ENCODE assay signal across 10 cellular contexts in genomic region chrY:2913066-2913815, GRCh38. TPM values are rescaled to one million over a fixed set of nuclear protein-coding genes. Genes with fewer than 3 reads are reported as not detected.
DNase-seq lines count a peak whose midpoint lies in the region; ATAC-seq, FAIRE-seq and TF ChIP-seq lines count a peak whose summit lies in the region.
"Had no signal": no experiment of that assay in that cellular context is flagged by ENCODE, and none has a peak within 500 bp of the region (broad histone marks: within the 10 kb centered on the region; RNA-seq: fewer than 3 reads in every experiment).

No MANE protein-coding gene starts in this region.

- TF ChIP-seq EP300 in H1 (IDR thresholded peaks at IDR 0.05; ENCODE audit: borderline replicate concordance in 1 of 2, low read depth in 2 of 2, low read length in 2 of 2) (no peak), upper lobe of left lung (IDR thresholded peaks at IDR 0.05) (no peak)

- intact Hi-C loops in OCI-LY7 (cut with micrococcal nuclease; ENCODE audit: unreplicated experiment) (no loop called here), upper lobe of right lung (cut with DNase I) (no loop called here), cardiac septum (cut with DNase I) (no loop called here), pancreas (cut with DNase I) (no loop called here)

- H3K56ac ChIP-seq in H1 (replicated peaks; ENCODE audit: insufficient read length, low read depth, low read length) = no peak overlapping the region

- no peak overlapping the region for H3K27ac ChIP-seq in OCI-LY7 (ENCODE audit: low read depth, low read length, poor library complexity, severe bottlenecking)
- H3K27ac ChIP-seq in H1 (ENCODE audit: low read depth, low read length) = no peak overlapping the region
- no peak overlapping the region for H3K27ac ChIP-seq in upper lobe of right lung
- no peak overlapping the region for H3K27ac ChIP-seq in upper lobe of left lung
- H3K27ac ChIP-seq in pancreas = no peak overlapping the region

- peak; percentile 37 for DNase-seq in stimulated activated CD4-positive, alpha-beta T cell treated with anti-CD3 and anti-CD28 coated beads, Interleukin-1b, Interleukin-23, amount 100 ng/mL, for 48 hours
- DNase-seq in stimulated activated CD4-positive, alpha-beta T cell treated with anti-CD3 and anti-CD28 coated beads, Interleukin-2, amount 100 ng/mL, for 48 hours = no peak
- DNase-seq in OCI-LY7 (ENCODE audit: low spot score) = peak; percentile 59
- no peak for DNase-seq in H1 (ENCODE audit: low read depth in 1 of 2, low spot score in 2 of 2)
- no peak for DNase-seq in upper lobe of right lung
- DNase-seq in cardiac septum (ENCODE audit: low spot score) = no peak
- no peak for DNase-seq in upper lobe of left lung
- DNase-seq in pancreas = no peak

- no peak overlapping the region for H3K4ac ChIP-seq in H1 (replicated peaks; ENCODE audit: insufficient read length, low read depth, low read length)

- no TSS peak for BruUV-seq in OCI-LY7 (replicated peaks; lab: Mats Ljungman, UMichigan)

- H3K4me3 ChIP-seq in OCI-LY7 (ENCODE audit: low read depth, low read length, poor library complexity, severe bottlenecking) = no peak overlapping the region
- no peak overlapping the region for H3K4me3 ChIP-seq in H1 (ENCODE audit: extremely low read depth in 1 of 4, insufficient read depth in 2 of 4, low read depth in 3 of 4, low read length in 4 of 4)
- no peak overlapping the region for H3K4me3 ChIP-seq in upper lobe of right lung
- no peak overlapping the region for H3K4me3 ChIP-seq in upper lobe of left lung
- H3K4me3 ChIP-seq in pancreas = no peak overlapping the region
- H3K4me3 ChIP-seq: mucosa of descending colon had no signal

- H4K8ac ChIP-seq in H1 (ENCODE audit: extremely low read depth, insufficient read depth, low read length) = no peak overlapping the region

- no peak overlapping the region for H2BK120ac ChIP-seq in H1 (replicated peaks; ENCODE audit: low read depth, low read length)

- no peaks in the 10 kb centered on the region for H3K9me2 ChIP-seq in OCI-LY7 (ENCODE audit: insufficient read depth, low read length)

- TF ChIP-seq CTCF in OCI-LY7 (conservative IDR thresholded peaks at IDR 0.05; ENCODE audit: low read length) (peak; percentile 76), H1 (IDR thresholded peaks at IDR 0.05; ENCODE audit: control extremely low read depth in 1 of 3, insufficient read depth in 1 of 3, low read depth in 1 of 3, low read length in 3 of 3) (peak in 2 of 3 experiments; percentile 28 to 31; a peak in 2 of 4 replicates), upper lobe of right lung (IDR thresholded peaks at IDR 0.05) (peak; percentile 36), upper lobe of left lung (IDR thresholded peaks at IDR 0.05) (peak in 2 of 6 experiments; percentile 13), pancreas (IDR thresholded peaks at IDR 0.05) (no peak)

- H3K9me3 ChIP-seq in OCI-LY7 (ENCODE audit: low read length) = no peaks in the 10 kb centered on the region
- H3K9me3 ChIP-seq in H1 (ENCODE audit: insufficient read depth in 2 of 2, low read depth in 1 of 2, low read length in 1 of 2) = no peaks in the 10 kb centered on the region
- H3K9me3 ChIP-seq in upper lobe of right lung = no peaks in the 10 kb centered on the region
- no peaks in the 10 kb centered on the region for H3K9me3 ChIP-seq in upper lobe of left lung
- no peaks in the 10 kb centered on the region for H3K9me3 ChIP-seq in pancreas
- H3K9me3 ChIP-seq: mucosa of descending colon had no signal

- H4K20me1 ChIP-seq in OCI-LY7 (ENCODE audit: insufficient read depth, low read length) (no peaks in the 10 kb centered on the region), H1 (replicated peaks in 1 of 2; ENCODE audit: control insufficient read depth in 1 of 2, insufficient read depth in 2 of 2, low read length in 2 of 2) (no peaks in the 10 kb centered on the region)

- POLR2A ChIA-PET in OCI-LY7 (lab: Charles Lee) (interaction anchor here (0.5 kb wide), 1 partner anchor 50 kb away, joined by 3 read pairs; no protein-coding TSS in a partner anchor), H1 (lab: Charles Lee; ENCODE audit: partially characterized antibody) (no interaction called here)

- CTCF ChIA-PET in OCI-LY7 (lab: Charles Lee; ENCODE audit: unreplicated experiment) = no interaction called here
- CTCF ChIA-PET in H1 (lab: Charles Lee; ENCODE audit: partially characterized antibody) = interaction anchor here (0.6 to 1.7 kb wide), 3 partner anchors 10 to 69 kb away, joined by 3 to 7 read pairs (median 4); no protein-coding TSS in a partner anchor

- H3K4me1 ChIP-seq in OCI-LY7 (ENCODE audit: insufficient read depth, low read length, poor library complexity, severe bottlenecking) = peaks cover 7% of the 10 kb centered on the region
- no peaks in the 10 kb centered on the region for H3K4me1 ChIP-seq in H1 (replicated peaks in 1 of 4; ENCODE audit: control insufficient read depth in 3 of 4, insufficient read depth in 4 of 4, low read length in 3 of 4)
- H3K4me1 ChIP-seq in upper lobe of right lung = no peaks in the 10 kb centered on the region
- H3K4me1 ChIP-seq in upper lobe of left lung = no peaks in the 10 kb centered on the region
- no peaks in the 10 kb centered on the region for H3K4me1 ChIP-seq in pancreas

- H3K36me3 ChIP-seq in OCI-LY7 (ENCODE audit: insufficient read depth, low read length) (no peaks in the 10 kb centered on the region), H1 (ENCODE audit: control insufficient read depth in 2 of 4, insufficient read depth in 4 of 4, low read length in 3 of 4) (no peaks in the 10 kb centered on the region), upper lobe of right lung (no peaks in the 10 kb centered on the region), upper lobe of left lung (no peaks in the 10 kb centered on the region), pancreas (no peaks in the 10 kb centered on the region)

- no peak overlapping the region for H3K18ac ChIP-seq in H1 (ENCODE audit: extremely low read depth, low read length)

- no peak overlapping the region for H3K9ac ChIP-seq in H1 (replicated peaks in 1 of 4; ENCODE audit: extremely low read depth in 1 of 4, low read depth in 3 of 4, low read length in 3 of 4)

- H4K5ac ChIP-seq in H1 (ENCODE audit: insufficient read length, low read depth, low read length) = no peak overlapping the region

- no peak overlapping the region for H3K14ac ChIP-seq in H1 (ENCODE audit: insufficient read length)

- H2BK12ac ChIP-seq in H1 (ENCODE audit: low read depth, low read length) = no peak overlapping the region

- H2AK5ac ChIP-seq in H1 (ENCODE audit: low read depth, low read length) = no peak overlapping the region

- peak; percentile 25 to 44; a peak in 3 of 4 replicates for TF ChIP-seq RAD21 in H1 (IDR thresholded peaks at IDR 0.05 in 1 of 2, conservative IDR thresholded peaks at IDR 0.05 in 1 of 2; ENCODE audit: low read depth in 2 of 2, low read length in 2 of 2)

- no peak overlapping the region for H2BK5ac ChIP-seq in H1 (ENCODE audit: low read depth, low read length)

- ATAC-seq in upper lobe of right lung = no peak
- no peak for ATAC-seq in upper lobe of left lung (ENCODE audit: low FRiP score in 2 of 2)
- no peak for ATAC-seq in pancreas
- ATAC-seq: mucosa of descending colon had no signal

- no peak overlapping the region for H4K91ac ChIP-seq in H1 (replicated peaks; ENCODE audit: insufficient read length, low read length)

- H3K23me2 ChIP-seq in H1 (ENCODE audit: low read depth, low read length) = no peaks in the 10 kb centered on the region

- H2AFZ ChIP-seq in OCI-LY7 (ENCODE audit: low read length) (peak overlapping the region; percentile 90), H1 (ENCODE audit: low read length) (no peak overlapping the region)

- TF ChIP-seq POLR2A in H1 (IDR thresholded peaks at IDR 0.05; ENCODE audit: control extremely low read depth in 1 of 2, low read depth in 2 of 2, low read length in 2 of 2) (no peak), upper lobe of left lung (IDR thresholded peaks at IDR 0.05) (no peak)

- H3K4me2 ChIP-seq in OCI-LY7 (ENCODE audit: low read length) (0 out of 2 replicates have a peak overlapping the region, but pooled peaks have one; percentile 29), H1 (ENCODE audit: insufficient read depth in 1 of 2, low read depth in 2 of 2, low read length in 2 of 2) (no peak overlapping the region)

- no peaks in the 10 kb centered on the region for H3K79me2 ChIP-seq in OCI-LY7 (ENCODE audit: insufficient read depth, low read depth, low read length)
- no peaks in the 10 kb centered on the region for H3K79me2 ChIP-seq in H1 (ENCODE audit: control insufficient read depth in 1 of 2, insufficient read depth in 2 of 2, low read length in 2 of 2)

- H3K23ac ChIP-seq in H1 (ENCODE audit: insufficient read length) = no peak overlapping the region

- FAIRE-seq in H1 (lab: Jason Lieb, UNC) (no peak), pancreas (lab: Jason Lieb, UNC) (no peak)

- no peak overlapping the region for H2BK20ac ChIP-seq in H1 (ENCODE audit: low read length)

- no peaks in the 10 kb centered on the region for H3K79me1 ChIP-seq in H1 (ENCODE audit: low read depth, low read length)

- no peak overlapping the region for H2BK15ac ChIP-seq in H1 (ENCODE audit: low read length)

- H3K27me3 ChIP-seq in H1 (replicated peaks in 1 of 4; ENCODE audit: control insufficient read depth in 3 of 4, extremely low read depth in 1 of 4, insufficient read depth in 3 of 4, low read length in 3 of 4) (no peaks in the 10 kb centered on the region), upper lobe of right lung (no peaks in the 10 kb centered on the region), upper lobe of left lung (no peaks in the 10 kb centered on the region), pancreas (no peaks in the 10 kb centered on the region)

TF ChIP-seq in H1, 55 proteins besides CTCF, POLR2A, EP300 and RAD21:
- TF ChIP-seq JUND (IDR thresholded peaks at IDR 0.05; ENCODE audit: low read length) (peak; percentile 70), RXRA (IDR thresholded peaks at IDR 0.05; ENCODE audit: insufficient read depth, low read depth, low read length) (no peak)

RNA-seq across cellular contexts. Expression of gene ZFY, which starts 21.9 kb away (rescaled TPM):
- 10.7 and 20.5 TPM in 2 replicates for total RNA-seq in OCI-LY7 (2014; rRNA removed; shearing (Covaris generic))
- total RNA-seq in OCI-LY7 (2022) = 16.5 and 22.9 TPM in 2 replicates
- 8.9 and 9.7 TPM in 2 replicates for total RNA-seq in H1 (2021; fragmentation: NEBNext Ultra II Directional; extraction: Animal tissue kit (Norgen Biotek cat#: 25700))
- polyA plus RNA-seq in H1 (2011; rRNA removed) = 1.1 and 1.5 TPM in 2 replicates
- 2.4 TPM for polyA plus RNA-seq in H1 (2011; cell fraction: cytosol; rRNA removed)
- polyA plus RNA-seq in H1 (2011; cell fraction: nucleus; rRNA removed) = 1.8 TPM
- 4.2 to 5.9 TPM (median 5.0 TPM) in 4 replicates for polyA plus RNA-seq in H1 (2012, experiment 1 of 2)
- polyA plus RNA-seq in H1 (2012, experiment 2 of 2) = 0.28 TPM
- polyA plus RNA-seq in H1 (2013, experiment 1 of 2) = 4.7 TPM
- 4.3 TPM for polyA plus RNA-seq in H1 (2013, experiment 2 of 2)
- 14.0 and 24.3 TPM in 2 replicates for polyA minus RNA-seq in H1 (2011; rRNA and poly(A)+ RNA removed)
- polyA minus RNA-seq in H1 (2011; cell fraction: cytosol; rRNA and poly(A)+ RNA removed) = 7.3 TPM
- 13.8 TPM for polyA minus RNA-seq in H1 (2011; cell fraction: nucleus; rRNA and poly(A)+ RNA removed)
- 17.1 TPM for total RNA-seq in upper lobe of right lung
- not detected for total RNA-seq in cardiac septum
- 10 to 100 TPM in 3 of 6 donors, 1 to 10 TPM in 1, not detected in 2; 1.4 to 20.7 (median 14.0) TPM for total RNA-seq in upper lobe of left lung
- total RNA-seq in pancreas = 1 to 10 TPM in 1 of 6 donors, under 1 TPM in 1, not detected in 4; 0.03 to 5.7 TPM
- polyA plus RNA-seq in pancreas = 1 to 10 TPM in 1 of 2 donors, not detected in 1; 2.5 TPM
- total RNA-seq: cerebellum had no signal

Comparison
In these comparisons a context has a peak if more than half of its experiments do, and no peak if none do; other contexts are left out.
1. DNase-seq: peak in stimulated activated CD4-positive, alpha-beta T cell treated with anti-CD3 and anti-CD28 coated beads, Interleukin-1b, Interleukin-23, amount 100 ng/mL, for 48 hours (single experiment) and OCI-LY7 (single experiment); none in stimulated activated CD4-positive, alpha-beta T cell treated with anti-CD3 and anti-CD28 coated beads, Interleukin-2, amount 100 ng/mL, for 48 hours (0 of 2), H1 (0 of 2), upper lobe of right lung (single experiment), cardiac septum (single experiment), upper lobe of left lung (0 of 2) and pancreas (0 of 6).
2. CTCF ChIP-seq: peak in OCI-LY7 (single experiment), H1 (2 of 3) and upper lobe of right lung (single experiment); none in pancreas (0 of 4).